In genomic region chr12:70643927-70644326, GRCh38 we compare ENCODE assay signal across 22 cellular contexts. TPM values are rescaled to one million over a fixed set of nuclear protein-coding genes. Genes with fewer than 3 reads are reported as not detected.
DNase-seq lines count a peak whose midpoint lies in the region; TF ChIP-seq lines count a peak whose summit lies in the region.
"Had no signal": no experiment of that assay in that cellular context is flagged by ENCODE, and none has a peak within 500 bp of the region (broad histone marks: within the 10 kb centered on the region; RNA-seq: fewer than 3 reads in every experiment).

No MANE protein-coding gene starts in this region.

- DNase-seq in Calu3: no peak
- peak; percentile 30 for DNase-seq in NCI-H460 (ENCODE audit: extremely low read depth, low read depth)
- DNase-seq in renal cortical epithelial cell (ENCODE audit: low read depth): peak; percentile 79
- no peak for DNase-seq in NCI-H1436 treated with DMSO at 0.1 percent for 48 hours (lab: John Stamatoyannopoulos, UW)
- DNase-seq in foreskin fibroblast: no peak
- DNase-seq in GM23248: no peak
- DNase-seq: AML-193; C1 segment of cervical spinal cord; CD8-positive, alpha-beta memory T cell; GOT3; MG63; NCI-H1092; NCI-H146; NCI-H2081; NCI-H2171; NCI-H345; NCI-H524 treated with DMSO at 0.1 percent for 48 hours; NCI-H82; SHP77 had no signal

- intact Hi-C loops in Calu3 (cut with micrococcal nuclease; ENCODE audit: unreplicated experiment): no loop called here

- H3K4me1 Mint-ChIP-seq in Calu3 (ENCODE audit: low read depth, unreplicated experiment): peaks cover 74% of the 10 kb centered on the region

- peaks cover 43% of the 10 kb centered on the region for H3F3A ChIP-seq in GM23248 (ENCODE audit: insufficient read depth)

- CTCF ChIA-PET in Calu3 (lab: Charles Lee): no interaction called here

- no peaks in the 10 kb centered on the region for H3K27me3 Mint-ChIP-seq in Calu3 (ENCODE audit: unreplicated experiment)

- H3K27ac ChIP-seq in VCaP: peak overlapping the region; percentile 70
- no peak overlapping the region for H3K27ac ChIP-seq in GM23248
- H3K27ac ChIP-seq: SK-N-MC had no signal

- no peaks in the 10 kb centered on the region for H3K9me3 ChIP-seq in GM23248 (ENCODE audit: low read depth)
- H3K9me3 ChIP-seq: MG63 had no signal

- BruUV-seq in Calu3 (replicated peaks; lab: Mats Ljungman, UMichigan): no TSS peak

- peak overlapping the region; percentile 91 for H3K27ac Mint-ChIP-seq in Calu3 (ENCODE audit: unreplicated experiment)
- H3K27ac Mint-ChIP-seq: IgD-negative memory B cell had no signal

- WGBS in GM23248 (ENCODE audit: low coverage in 1 of 2, low lambda C conversion rate in 2 of 2, missing lambda C conversion rate in 2 of 2), 2 experiments: 79 to 85% methylated on average over 3 of the region's 3 CpGs

- no peak overlapping the region for H3K4me3 Mint-ChIP-seq in Calu3 (ENCODE audit: low read depth, unreplicated experiment)
- H3K4me3 Mint-ChIP-seq: CD8-positive, alpha-beta memory T cell; IgD-negative memory B cell had no signal

- no peaks in the 10 kb centered on the region for H4K20me1 ChIP-seq in GM23248 (ENCODE audit: insufficient read depth)

- no peaks in the 10 kb centered on the region for H3K9me2 ChIP-seq in GM23248 (ENCODE audit: insufficient read depth)

- no peak overlapping the region for H3K4me2 ChIP-seq in GM23248 (ENCODE audit: unreplicated experiment)

- H3K4me3 ChIP-seq in foreskin fibroblast (ENCODE audit: low read depth in 1 of 2, low read length in 2 of 2) (no peak overlapping the region), GM23248 (no peak overlapping the region)
- H3K4me3 ChIP-seq: MG63, SK-N-MC had no signal

- TF ChIP-seq CTCF in Calu3 (IDR thresholded peaks at IDR 0.05; ENCODE audit: unreplicated experiment): no peak
- TF ChIP-seq CTCF in VCaP (conservative IDR thresholded peaks at IDR 0.05): no peak
- TF ChIP-seq CTCF in foreskin fibroblast (IDR thresholded peaks at IDR 0.05; ENCODE audit: low read depth, low read length): no peak

- peaks cover 46% of the 10 kb centered on the region for H3K4me1 ChIP-seq in GM23248 (ENCODE audit: insufficient read depth)

- no peaks in the 10 kb centered on the region for H3K27me3 ChIP-seq in GM23248 (replicated peaks; ENCODE audit: insufficient read depth)
- H3K27me3 ChIP-seq: MG63 had no signal

- no peaks in the 10 kb centered on the region for H3K79me2 ChIP-seq in GM23248 (ENCODE audit: insufficient read depth)

- no peaks in the 10 kb centered on the region for H3K36me3 ChIP-seq in GM23248 (ENCODE audit: low read depth)
- H3K36me3 ChIP-seq: MG63 had no signal

- no peak overlapping the region for H3K9ac ChIP-seq in GM23248

- peaks cover 42% of the 10 kb centered on the region for H3K36me3 Mint-ChIP-seq in Calu3 (ENCODE audit: insufficient read depth, unreplicated experiment)
- H3K36me3 Mint-ChIP-seq: IgD-negative memory B cell had no signal

- H2AFZ ChIP-seq in GM23248: no peak overlapping the region

- no peaks in the 10 kb centered on the region for H3K9me3 Mint-ChIP-seq in Calu3 (ENCODE audit: low read depth, unreplicated experiment)
- H3K9me3 Mint-ChIP-seq: CD8-positive, alpha-beta memory T cell; IgD-negative memory B cell had no signal

- in situ Hi-C loops in GM23248 (cut with MboI): no loop called here

RNA-seq across cellular contexts. Expression of gene PTPRB, which starts 6.7 kb away (rescaled TPM):
- total RNA-seq in Calu3 (2022) (43.2 and 44.5 TPM in 2 replicates), renal cortical epithelial cell (5.4 and 5.7 TPM in 2 replicates)
- total RNA-seq in NCI-H460 (2014; rRNA removed; shearing (Covaris generic)): 0.81 and 1.0 TPM in 2 replicates
- polyA plus RNA-seq in NCI-H460 (2014; cell fraction: nucleus; rRNA removed): 0.01 and 0.05 TPM in 2 replicates
- 3.9 and 4.4 TPM in 2 replicates for total RNA-seq in GM23248 (2014; rRNA removed; shearing (Covaris generic))
- 3.8 and 5.1 TPM in 2 replicates for polyA plus RNA-seq in GM23248 (2016; fragmentation: Nextera tagmentation; extraction: Ambion mirVana)
- total RNA-seq: CD8-positive, alpha-beta memory T cell had no signal
- polyA plus RNA-seq: CD8-positive, alpha-beta memory T cell had no signal

Comparison
In these comparisons a context has a peak if more than half of its experiments do, and no peak if none do; other contexts are left out.
1. DNase-seq: peak in NCI-H460 (single experiment) and renal cortical epithelial cell (single experiment); none in Calu3 (single experiment), NCI-H1436 treated with DMSO at 0.1 percent for 48 hours (single experiment), foreskin fibroblast (0 of 2) and GM23248 (single experiment).